13 cellular contexts compared by ENCODE assay signal in genomic region chr1:157995575-157996169, GRCh38. TPM values are rescaled to one million over a fixed set of nuclear protein-coding genes. Genes with fewer than 3 reads are reported as not detected.
DNase-seq lines count a peak whose midpoint lies in the region; ATAC-seq, FAIRE-seq and TF ChIP-seq lines count a peak whose summit lies in the region.
"Had no signal": no experiment of that assay in that cellular context is flagged by ENCODE, and none has a peak within 500 bp of the region (broad histone marks: within the 10 kb centered on the region; RNA-seq: fewer than 3 reads in every experiment).

No MANE protein-coding gene starts in this region.

- DNase-seq in HAP-1 (ENCODE audit: low spot score in 2 of 2) (peak in 1 of 2 experiments; percentile 2), brain microvascular endothelial cell (no peak), kidney (no peak), stomach (no peak), COR-L47 (lab: John Stamatoyannopoulos, UW) (no peak), H4 (ENCODE audit: low spot score) (no peak)
- DNase-seq in effector CD8-positive, alpha-beta T cell (lab: John Stamatoyannopoulos, UW) = no peak
- DNase-seq: activated CD8-positive, alpha-beta memory T cell treated with anti-CD3 and anti-CD28 coated beads for 24 hours; DMS 273 treated with DMSO at 0.1 percent for 48 hours; Karpas-422; NCI-H510A; pancreas had no signal

- in situ Hi-C loops in HAP-1 (cut with MboI; ENCODE audit: low sequenced_read_pairs) = no loop called here
- in situ Hi-C loops in brain microvascular endothelial cell (cut with HindIII; ENCODE audit: low pct_ligation_motif_present, low sequenced_read_pairs) = no loop called here

- no peak for FAIRE-seq in kidney (lab: Jason Lieb, UNC)
- FAIRE-seq: pancreas had no signal

- WGBS in stomach, 5 donors = 61 to 73% (median 64%) methylated on average over 3 of the region's 3 CpGs

- H3K27me3 ChIP-seq in HAP-1 (ENCODE audit: low read depth) (no peaks in the 10 kb centered on the region), brain microvascular endothelial cell (replicated peaks) (no peaks in the 10 kb centered on the region), stomach (peaks cover 0 to 42% (median 22%) of the 10 kb centered on the region in 3 donors)

- H3K27ac ChIP-seq in brain microvascular endothelial cell = no peak overlapping the region
- peak overlapping the region; percentile 69 to 92 for H3K27ac ChIP-seq in kidney (ENCODE audit: low read depth in 2 of 2, low read length in 2 of 2)
- peak overlapping the region in 4 of 5 donors; percentile 79 to 93 (median 90) for H3K27ac ChIP-seq in stomach
- H3K27ac ChIP-seq: pancreas had no signal

- peak overlapping the region; percentile 23 to 66 for H3K9ac ChIP-seq in kidney (ENCODE audit: low read length in 2 of 2)

- H3K4me3 ChIP-seq in HAP-1 (peak overlapping the region; percentile 72), brain microvascular endothelial cell (ENCODE audit: low read depth, low read length) (peak overlapping the region; percentile 90), kidney (ENCODE audit: low read length in 2 of 2) (peak overlapping the region in 1 of 2 donors; percentile 57), stomach (peak overlapping the region; percentile 58 to 80 (median 74))

- intact Hi-C loops in kidney (cut with DNase I) (loop anchor here (10.0 kb wide), 1 partner anchor 89 kb away; no protein-coding TSS in a partner anchor), stomach (cut with DNase I; ENCODE audit: low total_unique reads) (loop anchor here (5.0 to 10.0 kb wide), 2 partner anchors 37 to 119 kb away; no protein-coding TSS in a partner anchor)

- TF ChIP-seq CTCF in brain microvascular endothelial cell (IDR thresholded peaks at IDR 0.05; ENCODE audit: low read depth, low read length, missing control alignments) (peak; percentile 32), kidney (IDR thresholded peaks at IDR 0.05; ENCODE audit: borderline replicate concordance, extremely low read depth, insufficient read depth) (no peak), stomach (IDR thresholded peaks at IDR 0.05) (no peak)

- no peak for TF ChIP-seq EP300 in stomach (IDR thresholded peaks at IDR 0.05)

- 0 out of 2 replicates have a peak, but pooled peaks cover 1% of the 10 kb centered on the region for H3K36me3 ChIP-seq in HAP-1 (replicated peaks)
- no peaks in the 10 kb centered on the region for H3K36me3 ChIP-seq in brain microvascular endothelial cell (replicated peaks)
- no peaks in the 10 kb centered on the region for H3K36me3 ChIP-seq in kidney (ENCODE audit: control insufficient read depth in 1 of 2, insufficient read depth in 2 of 2, low read length in 2 of 2)
- no peaks in the 10 kb centered on the region for H3K36me3 ChIP-seq in stomach
- H3K36me3 ChIP-seq: pancreas had no signal

- H3K9me3 ChIP-seq in HAP-1 (no peaks in the 10 kb centered on the region), kidney (ENCODE audit: control insufficient read depth in 1 of 2, low read length in 2 of 2) (no peaks in the 10 kb centered on the region), stomach (no peaks in the 10 kb centered on the region)
- H3K9me3 ChIP-seq: pancreas had no signal

- no peak for ATAC-seq in HG02938 (IDR thresholded peaks at IDR 0.05; ENCODE audit: unreplicated experiment)
- ATAC-seq: pancreas had no signal

- no peak for TF ChIP-seq POLR2A in stomach (IDR thresholded peaks at IDR 0.05)

- H3K4me1 ChIP-seq in HAP-1 (peaks cover 20% of the 10 kb centered on the region), kidney (ENCODE audit: control insufficient read depth in 1 of 2, insufficient read depth in 1 of 2, low read depth in 1 of 2, low read length in 2 of 2) (peaks cover 7 to 13% of the 10 kb centered on the region in 2 donors), stomach (peaks cover 11 to 53% (median 34%) of the 10 kb centered on the region in 4 donors)
- H3K4me1 ChIP-seq: pancreas had no signal

RNA-seq across cellular contexts. Expression of gene KIRREL1, which starts 2.2 kb away (rescaled TPM):
- total RNA-seq in kidney (54.9 TPM), stomach (10 to 100 TPM in 3 of 5 donors, 1 to 10 TPM in 2; 3.2 to 27.9 (median 10.7) TPM)
- polyA plus RNA-seq in kidney (ENCODE audit: insufficient read depth, low read depth, low replicate concordance) (13.7 TPM), stomach (1 to 10 TPM; 2.8 to 4.3 (median 4.0) TPM)
- total RNA-seq in H4 (2014; rRNA removed; shearing (Covaris generic)) = 35.2 and 38.4 TPM in 2 replicates
